24 cellular contexts compared by ENCODE assay signal in the genomic region with DNA sequence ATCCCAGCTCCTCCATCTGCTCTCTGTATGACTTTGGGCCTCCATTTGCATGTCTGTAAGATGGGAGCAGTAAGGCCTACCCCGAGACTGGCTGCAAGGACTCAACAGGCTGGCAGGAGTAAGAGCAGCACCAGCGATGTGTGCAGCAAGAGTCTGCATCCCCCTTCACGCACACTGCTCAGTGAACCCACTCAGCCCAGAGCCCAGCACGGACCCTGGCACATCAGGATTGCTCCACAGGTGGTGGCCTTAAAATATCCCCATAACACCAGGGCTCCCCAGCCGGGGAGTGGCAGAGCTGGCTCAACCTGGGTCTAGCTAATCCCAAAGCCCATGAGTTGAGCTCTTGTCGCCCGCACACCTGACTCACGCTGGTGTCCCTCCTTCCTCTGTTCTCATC. TPM values are rescaled to one million over a fixed set of nuclear protein-coding genes. Genes with fewer than 3 reads are reported as not detected.
"Had no signal": no experiment of that assay in that cellular context is flagged by ENCODE, and none has a peak within 500 bp of the region (broad histone marks: within the 10 kb centered on the region; RNA-seq: fewer than 3 reads in every experiment).

No MANE protein-coding gene starts in this region.

- H3K4me3 ChIP-seq: heart left ventricle, left ventricle myocardium inferior, lung, psoas muscle, right lobe of liver, smooth muscle cell, thyroid gland, transverse colon, upper lobe of right lung had no signal

- H3K9me3 ChIP-seq: heart left ventricle, left ventricle myocardium inferior, psoas muscle, right lobe of liver, thyroid gland, transverse colon, upper lobe of right lung had no signal

- DNase-seq: heart left ventricle; immature natural killer cell; kidney; left ventricle myocardium inferior; mesendoderm; naive B cell; natural killer cell; occipital lobe; psoas muscle; right lobe of liver; stimulated activated CD4-positive, alpha-beta T cell treated with anti-CD3 and anti-CD28 coated beads, Interleukin-1b, Interleukin-23, amount 100 ng/mL, for 48 hours; stimulated activated CD4-positive, alpha-beta T cell treated with anti-CD3 and anti-CD28 coated beads, Interleukin-2, amount 100 ng/mL, for 48 hours; stimulated activated CD4-positive, alpha-beta T cell treated with anti-CD3 and anti-CD28 coated beads, Interleukin-4, amount 100 ng/mL, for 4 hours; stimulated activated CD8-positive, alpha-beta memory T cell treated with anti-CD3 and anti-CD28 coated beads, Interleukin-4, amount 100 ng/mL, for 48 hours; stimulated activated naive CD4-positive, alpha-beta T cell treated with Interleukin-2 at 50 U/mL for 16 hours; stimulated activated naive CD8-positive, alpha-beta T cell treated with anti-CD3 and anti-CD28 coated beads, Interleukin-15, amount 100 ng/mL, for 72 hours; thyroid gland; transverse colon; upper lobe of right lung had no signal

- H3K4me1 ChIP-seq: parathyroid adenoma, right lobe of liver, upper lobe of right lung had no signal

- H3K27me3 ChIP-seq: heart left ventricle, right lobe of liver, thyroid gland, transverse colon, upper lobe of right lung had no signal

- ATAC-seq: heart left ventricle; natural killer cell; psoas muscle; stimulated activated memory B cell treated with anti-CD40 and anti-IgM and Interleukin-4, amounts not matched to agents 10 μg/mL and 1 μg/mL and 100 μg/mL, for 72 hours; stimulated activated naive CD8-positive, alpha-beta T cell treated with anti-CD3 and anti-CD28 coated beads, Interleukin-15, amount 100 ng/mL, for 72 hours; upper lobe of right lung had no signal

- H3K27ac ChIP-seq: heart left ventricle, left ventricle myocardium inferior, parathyroid adenoma, psoas muscle, right lobe of liver, thyroid gland, transverse colon, upper lobe of right lung had no signal

RNA-seq across cellular contexts. Expression of a gene that starts 40.8 kb away (rescaled TPM):
- total RNA-seq: osteocyte, smooth muscle cell had no signal
